9 cellular contexts compared by ENCODE assay signal in the genomic region with DNA sequence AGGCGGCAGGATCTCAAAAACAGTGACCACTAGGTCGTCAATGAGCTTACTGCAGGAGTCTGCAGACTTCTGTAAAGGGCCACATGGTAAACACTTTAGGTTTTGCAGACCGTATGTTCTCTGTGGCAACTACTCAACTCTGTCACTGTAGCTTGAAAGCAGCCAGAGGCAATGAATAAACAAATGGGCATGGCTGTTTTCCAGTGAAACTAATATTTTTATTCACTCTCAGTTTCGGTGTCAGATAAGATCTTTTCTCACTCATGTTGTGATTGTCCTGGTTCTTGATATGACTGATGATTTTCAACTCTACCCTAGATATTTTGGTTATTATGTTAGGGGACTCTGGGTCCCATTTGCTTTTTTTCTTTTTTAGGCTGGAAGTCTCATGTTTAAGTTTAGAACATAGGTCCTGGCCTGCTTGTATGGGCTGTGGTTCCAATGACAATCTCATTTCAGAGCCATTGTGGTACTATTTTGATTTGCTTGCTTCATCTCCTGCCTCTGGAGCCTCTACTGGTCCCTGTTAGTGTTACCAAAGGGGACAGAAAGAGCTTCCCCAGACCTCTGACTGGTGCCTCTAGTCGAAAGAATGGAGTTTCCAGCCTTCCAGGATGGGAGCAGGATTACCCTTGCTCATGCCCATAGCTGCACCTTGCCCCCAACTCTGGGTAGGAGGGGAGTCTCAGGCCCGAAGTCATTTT.
DNase-seq lines count a peak whose midpoint lies in the region; ATAC-seq and TF ChIP-seq lines count a peak whose summit lies in the region.
"Had no signal": no experiment of that assay in that cellular context is flagged by ENCODE, and none has a peak within 500 bp of the region (broad histone marks: within the 10 kb centered on the region; RNA-seq: fewer than 3 reads in every experiment).

No MANE protein-coding gene starts in this region.

- H3K27me3 ChIP-seq in parathyroid adenoma (ENCODE audit: control insufficient read depth, insufficient read depth, low read length) (no peaks in the 10 kb centered on the region), testis (no peaks in the 10 kb centered on the region)

- H2AFZ ChIP-seq in parathyroid adenoma: no peak overlapping the region

- H3K9ac ChIP-seq in parathyroid adenoma: no peak overlapping the region

- H3K79me2 ChIP-seq in parathyroid adenoma: no peaks in the 10 kb centered on the region

- H3K4me1 ChIP-seq in parathyroid adenoma: peaks cover 15% of the 10 kb centered on the region
- H3K4me1 ChIP-seq in testis: no peaks in the 10 kb centered on the region

- peak; percentile 13 for DNase-seq in activated CD4-positive, alpha-beta T cell treated with anti-CD3 and anti-CD28 coated beads for 48 hours
- no peak for DNase-seq in activated CD4-positive, alpha-beta T cell treated with anti-CD3 and anti-CD28 coated beads, Interleukin-2, amount 50 U/mL, for 48 hours
- DNase-seq in dedifferentiated amniotic fluid mesenchymal stem cell (ENCODE audit: extremely low spot score) (no peak), testis (no peak), SW480 (ENCODE audit: low spot score) (no peak)
- DNase-seq: anterior cingulate cortex had no signal

- H3K4me3 ChIP-seq in parathyroid adenoma (ENCODE audit: low read depth, low read length): no peak overlapping the region
- no peak overlapping the region for H3K4me3 ChIP-seq in testis

- H3K27ac ChIP-seq in parathyroid adenoma (no peak overlapping the region), testis (no peak overlapping the region)

- H3K9me3 ChIP-seq in parathyroid adenoma (ENCODE audit: control insufficient read depth, low read length) (no peaks in the 10 kb centered on the region), testis (no peaks in the 10 kb centered on the region)

- peak; percentile 91 for ATAC-seq in GM21717 (IDR thresholded peaks at IDR 0.05; ENCODE audit: unreplicated experiment)
- ATAC-seq in HG03354 (IDR thresholded peaks at IDR 0.05; ENCODE audit: poor library complexity, severe bottlenecking, unreplicated experiment): peak; percentile 92

- intact Hi-C loops in testis (cut with DNase I; ENCODE audit: low total_unique reads): no loop called here

- peak overlapping the region; percentile 9 for H3K4me2 ChIP-seq in parathyroid adenoma (ENCODE audit: low read length)

- H3K36me3 ChIP-seq in parathyroid adenoma (ENCODE audit: control insufficient read depth, insufficient read depth, low read length) (no peaks in the 10 kb centered on the region), testis (ENCODE audit: low read depth, missing control alignments) (no peaks in the 10 kb centered on the region)

- TF ChIP-seq CTCF in parathyroid adenoma (IDR thresholded peaks at IDR 0.05) (no peak), testis (IDR thresholded peaks at IDR 0.05) (no peak)

- 92 to 94% methylated on average over 6 of the region's 6 CpGs for WGBS in testis, 2 donors

- no peak for TF ChIP-seq POLR2A in testis (IDR thresholded peaks at IDR 0.05)
